11 cellular contexts compared by ENCODE assay signal in genomic region chr2:235433860-235434259, GRCh38. TPM values are rescaled to one million over a fixed set of nuclear protein-coding genes. Genes with fewer than 3 reads are reported as not detected.
DNase-seq lines count a peak whose midpoint lies in the region; ATAC-seq and TF ChIP-seq lines count a peak whose summit lies in the region.
"Had no signal": no experiment of that assay in that cellular context is flagged by ENCODE, and none has a peak within 500 bp of the region (broad histone marks: within the 10 kb centered on the region; RNA-seq: fewer than 3 reads in every experiment).

No MANE protein-coding gene starts in this region.

- CTCF ChIA-PET in MCF 10A (lab: Yijun Ruan, JAX) (interaction anchor here (0.6 to 0.7 kb wide), 2 partner anchors 127 to 159 kb away, joined by 3 read pairs; no protein-coding TSS in a partner anchor), mammary epithelial cell (lab: Charles Lee; ENCODE audit: low non-redundant PET) (interaction anchor here (0.6 kb wide), 2 partner anchors 7 to 298 kb away, joined by 3 read pairs; no protein-coding TSS in a partner anchor)

- no peak overlapping the region for H3K27ac Mint-ChIP-seq in MCF 10A (ENCODE audit: low read depth, unreplicated experiment)
- no peak overlapping the region for H3K27ac Mint-ChIP-seq in activated T-helper 1 cell treated with anti-CD3 and anti-CD28 coated beads, Interleukin-12 subunit alpha, Interleukin-12 subunit beta, Interleukin-2, Interleukin-4 antibody, amounts not matched to agents 30 ng/mL and 10 ng/mL and 1 ng/mL, durations not matched to agents 14 hours and 24 hours and 36 hours
- H3K27ac Mint-ChIP-seq: B cell; T-helper 2 cell treated with Interferon-gamma antibody and Interleukin-4, amounts not matched to agents 5 μg/mL and 100 μg/mL, for 36 hours had no signal

- DNase-seq in MCF 10A (ENCODE audit: unreplicated experiment) (peak; percentile 31), mammary epithelial cell (no peak), colonic mucosa (peak; percentile 32), lower lobe of right lung (no peak), dedifferentiated amniotic fluid mesenchymal stem cell (ENCODE audit: extremely low spot score) (no peak), DMS53 (lab: John Stamatoyannopoulos, UW) (no peak), NCI-H1417 treated with DMSO at 0.1 percent for 48 hours (lab: John Stamatoyannopoulos, UW) (no peak)
- DNase-seq in activated T-helper 1 cell treated with anti-CD3 and anti-CD28 coated beads, Interleukin-12 subunit alpha, Interleukin-12 subunit beta, Interleukin-2, Interleukin-4 antibody, amounts not matched to agents 30 ng/mL and 10 ng/mL and 1 ng/mL, durations not matched to agents 14 hours and 24 hours and 36 hours (ENCODE audit: low spot score) = no peak

- H3K27me3 ChIP-seq in mammary epithelial cell (ENCODE audit: insufficient read depth, low read length) (peaks cover 3% of the 10 kb centered on the region), colonic mucosa (no peaks in the 10 kb centered on the region), lower lobe of right lung (ENCODE audit: low read depth) (no peaks in the 10 kb centered on the region)

- no peak overlapping the region for H3K4me3 Mint-ChIP-seq in MCF 10A (ENCODE audit: unreplicated experiment)
- no peak overlapping the region for H3K4me3 Mint-ChIP-seq in activated T-helper 1 cell treated with anti-CD3 and anti-CD28 coated beads, Interleukin-12 subunit alpha, Interleukin-12 subunit beta, Interleukin-2, Interleukin-4 antibody, amounts not matched to agents 30 ng/mL and 10 ng/mL and 1 ng/mL, durations not matched to agents 14 hours and 24 hours and 36 hours
- H3K4me3 Mint-ChIP-seq: B cell; nephron; T-helper 2 cell treated with Interferon-gamma antibody and Interleukin-4, amounts not matched to agents 5 μg/mL and 100 μg/mL, for 36 hours had no signal

- H3K27ac ChIP-seq in mammary epithelial cell (ENCODE audit: insufficient read depth, low read depth, low read length) (no peak overlapping the region), colonic mucosa (no peak overlapping the region), lower lobe of right lung (peak overlapping the region; percentile 68)

- ATAC-seq in lower lobe of right lung = peak; percentile 63 to 67

- dilution Hi-C loops in mammary epithelial cell (cut with HindIII; ENCODE audit: low sequenced_read_pairs) = no loop called here

- H3K36me3 ChIP-seq in mammary epithelial cell (ENCODE audit: insufficient read depth, low read length) = no peaks in the 10 kb centered on the region
- no peaks in the 10 kb centered on the region for H3K36me3 ChIP-seq in colonic mucosa
- H3K36me3 ChIP-seq in lower lobe of right lung = no peaks in the 10 kb centered on the region

- peaks cover 3% of the 10 kb centered on the region for H4K20me1 ChIP-seq in mammary epithelial cell (ENCODE audit: insufficient read depth, low read length)

- no peaks in the 10 kb centered on the region for H3K4me1 ChIP-seq in mammary epithelial cell (ENCODE audit: insufficient read depth, low read length)
- H3K4me1 ChIP-seq in colonic mucosa = no peaks in the 10 kb centered on the region
- peaks cover 21% of the 10 kb centered on the region for H3K4me1 ChIP-seq in lower lobe of right lung

- intact Hi-C loops in MCF 10A (cut with micrococcal nuclease) (loop anchor here (1.0 to 10.0 kb wide), 2 partner anchors 160 to 311 kb away; no protein-coding TSS in a partner anchor), mammary epithelial cell (cut with micrococcal nuclease) (loop anchor here (10.0 kb wide), 2 partner anchors 161 to 311 kb away; no protein-coding TSS in a partner anchor), colonic mucosa (cut with DNase I) (no loop called here), lower lobe of right lung (cut with DNase I) (no loop called here)
- intact Hi-C loops in activated T-helper 1 cell treated with anti-CD3 and anti-CD28 coated beads, Interleukin-12 subunit alpha, Interleukin-12 subunit beta, Interleukin-2, Interleukin-4 antibody, amounts not matched to agents 30 ng/mL and 10 ng/mL and 1 ng/mL, durations not matched to agents 14 hours and 24 hours and 36 hours (cut with micrococcal nuclease) = no loop called here

- no TSS peak for BruUV-seq in MCF 10A (replicated peaks; lab: Mats Ljungman, UMichigan)
- no TSS peak for BruUV-seq in mammary epithelial cell (replicated peaks; lab: Mats Ljungman, UMichigan)

- no peak overlapping the region for H3K9ac ChIP-seq in mammary epithelial cell (ENCODE audit: insufficient read depth, low read length)
- H3K9ac ChIP-seq in colonic mucosa (ENCODE audit: low read depth in 2 of 2, low read length in 2 of 2) = no peak overlapping the region

- no peak overlapping the region for H3K4me3 ChIP-seq in mammary epithelial cell (replicated peaks in 1 of 3; ENCODE audit: insufficient read depth in 1 of 3, low read depth in 2 of 3, low read length in 3 of 3)
- no peak overlapping the region for H3K4me3 ChIP-seq in colonic mucosa
- H3K4me3 ChIP-seq in lower lobe of right lung = no peak overlapping the region

- 79% methylated on average over 4 of the region's 4 CpGs for WGBS in mammary epithelial cell (ENCODE audit: low coverage, missing lambda C conversion rate)

- H3K9me3 Mint-ChIP-seq in MCF 10A (ENCODE audit: unreplicated experiment) = no peaks in the 10 kb centered on the region
- H3K9me3 Mint-ChIP-seq in activated T-helper 1 cell treated with anti-CD3 and anti-CD28 coated beads, Interleukin-12 subunit alpha, Interleukin-12 subunit beta, Interleukin-2, Interleukin-4 antibody, amounts not matched to agents 30 ng/mL and 10 ng/mL and 1 ng/mL, durations not matched to agents 14 hours and 24 hours and 36 hours = no peaks in the 10 kb centered on the region
- H3K9me3 Mint-ChIP-seq: T-helper 2 cell treated with Interferon-gamma antibody and Interleukin-4, amounts not matched to agents 5 μg/mL and 100 μg/mL, for 36 hours had no signal

- H3K27me3 Mint-ChIP-seq in MCF 10A (ENCODE audit: insufficient read depth, unreplicated experiment) = peaks cover 50% of the 10 kb centered on the region
- H3K27me3 Mint-ChIP-seq in activated T-helper 1 cell treated with anti-CD3 and anti-CD28 coated beads, Interleukin-12 subunit alpha, Interleukin-12 subunit beta, Interleukin-2, Interleukin-4 antibody, amounts not matched to agents 30 ng/mL and 10 ng/mL and 1 ng/mL, durations not matched to agents 14 hours and 24 hours and 36 hours (ENCODE audit: insufficient read depth) = peaks cover 2% of the 10 kb centered on the region

- H3K4me1 Mint-ChIP-seq in MCF 10A (ENCODE audit: insufficient read depth, unreplicated experiment) = peaks cover 5% of the 10 kb centered on the region
- no peaks in the 10 kb centered on the region for H3K4me1 Mint-ChIP-seq in activated T-helper 1 cell treated with anti-CD3 and anti-CD28 coated beads, Interleukin-12 subunit alpha, Interleukin-12 subunit beta, Interleukin-2, Interleukin-4 antibody, amounts not matched to agents 30 ng/mL and 10 ng/mL and 1 ng/mL, durations not matched to agents 14 hours and 24 hours and 36 hours (ENCODE audit: low read depth)
- H3K4me1 Mint-ChIP-seq: B cell had no signal

- in situ Hi-C loops in mammary epithelial cell (cut with MboI; ENCODE audit: low sequenced_read_pairs in 2 of 2) = no loop called here

- POLR2A ChIA-PET in MCF 10A (lab: Yijun Ruan, JAX) = no interaction called here

- H3K36me3 Mint-ChIP-seq in MCF 10A (ENCODE audit: insufficient read depth, unreplicated experiment) = no peaks in the 10 kb centered on the region
- H3K36me3 Mint-ChIP-seq in activated T-helper 1 cell treated with anti-CD3 and anti-CD28 coated beads, Interleukin-12 subunit alpha, Interleukin-12 subunit beta, Interleukin-2, Interleukin-4 antibody, amounts not matched to agents 30 ng/mL and 10 ng/mL and 1 ng/mL, durations not matched to agents 14 hours and 24 hours and 36 hours (ENCODE audit: low read depth) = no peaks in the 10 kb centered on the region

- H3K4me2 ChIP-seq in mammary epithelial cell (ENCODE audit: insufficient read depth, low read depth, low read length) = no peak overlapping the region

- H3K9me3 ChIP-seq in mammary epithelial cell (replicated peaks; ENCODE audit: insufficient read depth, low read length) = no peaks in the 10 kb centered on the region
- no peaks in the 10 kb centered on the region for H3K9me3 ChIP-seq in colonic mucosa
- H3K9me3 ChIP-seq in lower lobe of right lung = no peaks in the 10 kb centered on the region

- H2AFZ ChIP-seq in mammary epithelial cell (ENCODE audit: low read depth, low read length) = no peak overlapping the region

- TF ChIP-seq CTCF in MCF 10A (IDR thresholded peaks at IDR 0.05; ENCODE audit: unreplicated experiment) = no peak
- TF ChIP-seq CTCF in mammary epithelial cell (conservative IDR thresholded peaks at IDR 0.05 in 1 of 2, IDR thresholded peaks at IDR 0.05 in 1 of 2; ENCODE audit: extremely low read depth in 1 of 2, insufficient read depth in 1 of 2, low read depth in 1 of 2, low read length in 2 of 2) = no peak
- TF ChIP-seq CTCF in colonic mucosa (IDR thresholded peaks at IDR 0.05) = no peak
- no peak for TF ChIP-seq CTCF in lower lobe of right lung (IDR thresholded peaks at IDR 0.05)

- H3K79me2 ChIP-seq in mammary epithelial cell (ENCODE audit: insufficient read depth, low read length) = no peaks in the 10 kb centered on the region

RNA-seq across cellular contexts. Expression of gene AGAP1, which starts 60.0 kb away (rescaled TPM):
- total RNA-seq in MCF 10A (2022) (41.3 and 42.4 TPM in 2 replicates), mammary epithelial cell (10 to 100 TPM; 11.2 to 28.9 TPM), colonic mucosa (10 to 100 TPM; 62.1 to 62.9 TPM), lower lobe of right lung (36.2 TPM)
- 21.7 TPM for polyA plus RNA-seq in mammary epithelial cell
- polyA minus RNA-seq in mammary epithelial cell = 58.1 TPM
- total RNA-seq in activated T-helper 1 cell treated with anti-CD3 and anti-CD28 coated beads, Interleukin-12 subunit alpha, Interleukin-12 subunit beta, Interleukin-2, Interleukin-4 antibody, amounts not matched to agents 30 ng/mL and 10 ng/mL and 1 ng/mL, durations not matched to agents 14 hours and 24 hours and 36 hours = 2.0 and 2.9 TPM in 2 replicates
- total RNA-seq: B cell had no signal

Comparison
In these comparisons a context has a peak if more than half of its experiments do, and no peak if none do; other contexts are left out.
1. DNase-seq: peak in MCF 10A (single experiment) and colonic mucosa (single experiment); none in mammary epithelial cell (single experiment), lower lobe of right lung (single experiment), dedifferentiated amniotic fluid mesenchymal stem cell (single experiment), DMS53 (single experiment), NCI-H1417 treated with DMSO at 0.1 percent for 48 hours (single experiment) and activated T-helper 1 cell treated with anti-CD3 and anti-CD28 coated beads, Interleukin-12 subunit alpha, Interleukin-12 subunit beta, Interleukin-2, Interleukin-4 antibody, amounts not matched to agents 30 ng/mL and 10 ng/mL and 1 ng/mL, durations not matched to agents 14 hours and 24 hours and 36 hours (single experiment).
2. intact Hi-C loops: an anchor here in MCF 10A (1.0 to 10.0 kb wide) and mammary epithelial cell (10.0 kb wide); none called in colonic mucosa, lower lobe of right lung and activated T-helper 1 cell treated with anti-CD3 and anti-CD28 coated beads, Interleukin-12 subunit alpha, Interleukin-12 subunit beta, Interleukin-2, Interleukin-4 antibody, amounts not matched to agents 30 ng/mL and 10 ng/mL and 1 ng/mL, durations not matched to agents 14 hours and 24 hours and 36 hours.